Comparison of ENCODE assay signal across 19 cellular contexts in genomic region chr15:36905908-36906307, GRCh38.
DNase-seq lines count a peak whose midpoint lies in the region; ATAC-seq, FAIRE-seq and TF ChIP-seq lines count a peak whose summit lies in the region.
"Had no signal": no experiment of that assay in that cellular context is flagged by ENCODE, and none has a peak within 500 bp of the region (broad histone marks: within the 10 kb centered on the region; RNA-seq: fewer than 3 reads in every experiment).

No MANE protein-coding gene starts in this region.

- H3K4me1 Mint-ChIP-seq in Calu3 (ENCODE audit: low read depth, unreplicated experiment), result peaks cover 6% of the 10 kb centered on the region
- H3K4me1 Mint-ChIP-seq: central memory CD8-positive, alpha-beta T cell had no signal

- no peak overlapping the region for H3K4me3 Mint-ChIP-seq in Calu3 (ENCODE audit: low read depth, unreplicated experiment)
- H3K4me3 Mint-ChIP-seq: activated naive CD8-positive, alpha-beta T cell; central memory CD8-positive, alpha-beta T cell; effector memory CD8-positive, alpha-beta T cell; neural crest cell had no signal

- POLR2A ChIA-PET in Panc1 (lab: Charles Lee), result interaction anchor here (0.6 kb wide), 1 partner anchor 195 kb away, joined by 6 read pairs; no protein-coding TSS in a partner anchor

- CTCF ChIA-PET in Calu3 (lab: Charles Lee), result no interaction called here
- CTCF ChIA-PET in Panc1 (lab: Charles Lee), result no interaction called here

- BruUV-seq in Calu3 (replicated peaks; lab: Mats Ljungman, UMichigan), result no TSS peak
- no TSS peak for BruUV-seq in Panc1 (replicated peaks; lab: Mats Ljungman, UMichigan)

- no peaks in the 10 kb centered on the region for H3K36me3 Mint-ChIP-seq in Calu3 (ENCODE audit: insufficient read depth, unreplicated experiment)
- H3K36me3 Mint-ChIP-seq: activated naive CD8-positive, alpha-beta T cell had no signal

- no peaks in the 10 kb centered on the region for H3K27me3 Mint-ChIP-seq in Calu3 (ENCODE audit: unreplicated experiment)
- H3K27me3 Mint-ChIP-seq: central memory CD8-positive, alpha-beta T cell; effector memory CD8-positive, alpha-beta T cell had no signal

- no peak for ATAC-seq in Panc1
- ATAC-seq in pancreas, result peak in 3 of 4 donors; percentile 53 to 59 (median 54)
- ATAC-seq in HG03442 (IDR thresholded peaks at IDR 0.05; ENCODE audit: unreplicated experiment), result no peak
- ATAC-seq: effector memory CD8-positive, alpha-beta T cell; sciatic nerve had no signal

- no peak for FAIRE-seq in pancreas (lab: Jason Lieb, UNC)

- H3K27ac ChIP-seq in Panc1 (ENCODE audit: low read length) (0 out of 2 replicates have a peak overlapping the region, but pooled peaks have one; percentile 29), pancreas (peak overlapping the region in 1 of 4 donors; percentile 64), esophagus muscularis mucosa (replicated peaks in 1 of 4) (peak overlapping the region in 1 of 4 donors; percentile 7)
- H3K27ac ChIP-seq: BLaER1 had no signal

- H3K36me3 ChIP-seq in Panc1 (ENCODE audit: control insufficient read depth, insufficient read depth, low read length), result no peaks in the 10 kb centered on the region
- no peaks in the 10 kb centered on the region for H3K36me3 ChIP-seq in pancreas
- no peaks in the 10 kb centered on the region for H3K36me3 ChIP-seq in esophagus muscularis mucosa
- H3K36me3 ChIP-seq: BLaER1, MG63 had no signal

- TF ChIP-seq POLR2A in esophagus muscularis mucosa (IDR thresholded peaks at IDR 0.05; ENCODE audit: low read depth), result no peak

- peak; percentile 24 for DNase-seq in Calu3
- no peak for DNase-seq in Panc1 (ENCODE audit: low read depth, low spot score)
- peak; percentile 70 for DNase-seq in fibroblast of villous mesenchyme (ENCODE audit: low read depth)
- DNase-seq in pancreas, result no peak
- no peak for DNase-seq in esophagus muscularis mucosa (ENCODE audit: extremely low spot score)
- no peak for DNase-seq in NCI-H774 (lab: John Stamatoyannopoulos, UW)
- DNase-seq: activated CD4-positive, alpha-beta T cell treated with anti-CD3 and anti-CD28 coated beads, Interleukin-2, amount 50 U/mL, for 4 hours; activated T-cell treated with anti-CD3 and anti-CD28 coated beads, Interleukin-2, amount 50 U/mL, for 1 hour; effector memory CD8-positive, alpha-beta T cell; MG63; NCI-H1930; NCI-H526; stimulated activated CD4-positive, alpha-beta T cell treated with anti-CD3 and anti-CD28 coated beads, Interleukin-2, amount 100 ng/mL, for 48 hours had no signal

- WGBS in pancreas, 2 donors, result 62% methylated on average over 5 of the region's 5 CpGs
- WGBS in esophagus muscularis mucosa, result 76% methylated on average over 5 of the region's 5 CpGs

- H3K4me1 ChIP-seq in Panc1 (ENCODE audit: control insufficient read depth, insufficient read depth, low read length) (peaks cover 4% of the 10 kb centered on the region; the same call in 1 of the 2 replicates), pancreas (peaks cover 0 to 9% (median 6%) of the 10 kb centered on the region in 3 donors), esophagus muscularis mucosa (peaks cover 19 to 42% (median 36%) of the 10 kb centered on the region in 4 donors)
- H3K4me1 ChIP-seq: BLaER1 had no signal

- no peaks in the 10 kb centered on the region for H3K27me3 ChIP-seq in Panc1 (ENCODE audit: control insufficient read depth, insufficient read depth, low read length)
- no peaks in the 10 kb centered on the region for H3K27me3 ChIP-seq in pancreas
- H3K27me3 ChIP-seq in esophagus muscularis mucosa, result no peaks in the 10 kb centered on the region
- H3K27me3 ChIP-seq: BLaER1, MG63 had no signal

- in situ Hi-C loops in Panc1 (cut with HindIII; ENCODE audit: low pct_unique_long_range_greater_than_20kb, low sequenced_read_pairs), result loop anchor here (25.0 kb wide), 1 partner anchor 206 kb away; the partner anchor contains the start of gene MEIS2

- intact Hi-C loops in Calu3 (cut with micrococcal nuclease; ENCODE audit: unreplicated experiment), result loop anchor here (10.0 kb wide), 1 partner anchor 199 kb away; the partner anchor contains the start of gene MEIS2
- intact Hi-C loops in Panc1 (cut with micrococcal nuclease; ENCODE audit: unreplicated experiment), result no loop called here
- intact Hi-C loops in pancreas (cut with DNase I), result no loop called here
- intact Hi-C loops in esophagus muscularis mucosa (cut with DNase I), result no loop called here

- H3K9me3 ChIP-seq in Panc1 (ENCODE audit: control insufficient read depth, insufficient read depth, low read depth, low read length) (no peaks in the 10 kb centered on the region), pancreas (no peaks in the 10 kb centered on the region), esophagus muscularis mucosa (no peaks in the 10 kb centered on the region)
- H3K9me3 ChIP-seq: BLaER1, MG63 had no signal

- no peak overlapping the region for H3K4me3 ChIP-seq in Panc1 (ENCODE audit: low read depth in 2 of 2, low read length in 2 of 2)
- H3K4me3 ChIP-seq in fibroblast of villous mesenchyme (ENCODE audit: low read depth, low read length), result no peak overlapping the region
- no peak overlapping the region for H3K4me3 ChIP-seq in pancreas
- H3K4me3 ChIP-seq in esophagus muscularis mucosa, result no peak overlapping the region
- H3K4me3 ChIP-seq: BLaER1, MG63 had no signal

- H3K9me3 Mint-ChIP-seq in Calu3 (ENCODE audit: low read depth, unreplicated experiment), result no peaks in the 10 kb centered on the region
- H3K9me3 Mint-ChIP-seq: central memory CD8-positive, alpha-beta T cell; effector memory CD8-positive, alpha-beta T cell; neural crest cell had no signal

- no peak for TF ChIP-seq EP300 in esophagus muscularis mucosa (IDR thresholded peaks at IDR 0.05)

- H3K27ac Mint-ChIP-seq in Calu3 (ENCODE audit: unreplicated experiment), result no peak overlapping the region
- H3K27ac Mint-ChIP-seq: activated naive CD8-positive, alpha-beta T cell; effector memory CD8-positive, alpha-beta T cell had no signal

- no peak for TF ChIP-seq CTCF in Calu3 (IDR thresholded peaks at IDR 0.05; ENCODE audit: unreplicated experiment)
- TF ChIP-seq CTCF in Panc1 (IDR thresholded peaks at IDR 0.05), result no peak
- no peak for TF ChIP-seq CTCF in fibroblast of villous mesenchyme (IDR thresholded peaks at IDR 0.05; ENCODE audit: insufficient read depth, low read depth, low read length)
- no peak for TF ChIP-seq CTCF in pancreas (IDR thresholded peaks at IDR 0.05)
- TF ChIP-seq CTCF in esophagus muscularis mucosa (IDR thresholded peaks at IDR 0.05), result no peak

Comparison
In these comparisons a context has a peak if more than half of its experiments do, and no peak if none do; other contexts are left out.
1. DNase-seq: peak in Calu3 (single experiment) and fibroblast of villous mesenchyme (single experiment); none in Panc1 (single experiment), pancreas (0 of 6), esophagus muscularis mucosa (single experiment) and NCI-H774 (single experiment).
2. ATAC-seq: peak in pancreas (3 of 4); none in Panc1 (single experiment) and HG03442 (single experiment).